Comparison of ENCODE assay signal across 16 cellular contexts in genomic region chr13:28540612-28541011, GRCh38. TPM values are rescaled to one million over a fixed set of nuclear protein-coding genes. Genes with fewer than 3 reads are reported as not detected.
DNase-seq lines count a peak whose midpoint lies in the region; ATAC-seq and TF ChIP-seq lines count a peak whose summit lies in the region.
"Had no signal": no experiment of that assay in that cellular context is flagged by ENCODE, and none has a peak within 500 bp of the region (broad histone marks: within the 10 kb centered on the region; RNA-seq: fewer than 3 reads in every experiment).

No MANE protein-coding gene starts in this region.

- H3K79me2 ChIP-seq in GM23338 (replicated peaks; ENCODE audit: insufficient read depth), result no peaks in the 10 kb centered on the region

- no peaks in the 10 kb centered on the region for H3K27me3 ChIP-seq in GM23338 (ENCODE audit: insufficient read depth)
- H3K27me3 ChIP-seq in naive thymus-derived CD4-positive, alpha-beta T cell (ENCODE audit: control insufficient read depth in 2 of 2, insufficient read depth in 2 of 2, low read length in 2 of 2), result no peaks in the 10 kb centered on the region

- peaks cover 8 to 61% of the 10 kb centered on the region in 2 donors for H3K36me3 Mint-ChIP-seq in activated naive CD4-positive, alpha-beta T cell treated with anti-CD3 and anti-CD28 coated beads, Interleukin-2, amount 50 U/mL, for 72 hours
- no peaks in the 10 kb centered on the region for H3K36me3 Mint-ChIP-seq in activated naive CD4-positive, alpha-beta T cell treated with anti-CD3 and anti-CD28 coated beads, Interleukin-2, amount 10 ng/mL, durations not matched to agents 7 days and 5 days
- 0 out of 3 replicates have a peak, but pooled peaks cover 8% of the 10 kb centered on the region for H3K36me3 Mint-ChIP-seq in GM23338 (ENCODE audit: low read depth)
- no peaks in the 10 kb centered on the region for H3K36me3 Mint-ChIP-seq in stimulated activated effector memory CD8-positive, alpha-beta T cell treated with anti-CD3 and anti-CD28 coated beads, Interleukin-12 subunit alpha, Interleukin-12 subunit beta, amount 100 ng/mL, for 72 hours
- peaks cover 0 to 11% (median 6%) of the 10 kb centered on the region in 5 donors for H3K36me3 Mint-ChIP-seq in naive thymus-derived CD4-positive, alpha-beta T cell

- H4K20me1 ChIP-seq in GM23338 (replicated peaks; ENCODE audit: insufficient read depth), result no peaks in the 10 kb centered on the region

- no peak overlapping the region for H3K27ac ChIP-seq in GM23338 (ENCODE audit: low read depth)
- H3K27ac ChIP-seq in naive thymus-derived CD4-positive, alpha-beta T cell (ENCODE audit: low read depth, low read length), result no peak overlapping the region
- H3K27ac ChIP-seq: epithelial cell of prostate had no signal

- H3K4me3 Mint-ChIP-seq in activated naive CD4-positive, alpha-beta T cell treated with anti-CD3 and anti-CD28 coated beads, Interleukin-2, amount 10 ng/mL, durations not matched to agents 7 days and 5 days, result no peak overlapping the region
- no peak overlapping the region for H3K4me3 Mint-ChIP-seq in GM23338
- H3K4me3 Mint-ChIP-seq in stimulated activated effector memory CD8-positive, alpha-beta T cell treated with anti-CD3 and anti-CD28 coated beads, Interleukin-12 subunit alpha, Interleukin-12 subunit beta, amount 100 ng/mL, for 72 hours, result peak overlapping the region; percentile 17
- no peak overlapping the region for H3K4me3 Mint-ChIP-seq in naive thymus-derived CD4-positive, alpha-beta T cell

- CTCF ChIA-PET in activated naive CD4-positive, alpha-beta T cell treated with anti-CD3 and anti-CD28 coated beads, Interleukin-2, amount 10 ng/mL, durations not matched to agents 7 days and 5 days (lab: Charles Lee), result no interaction called here
- CTCF ChIA-PET in naive thymus-derived CD4-positive, alpha-beta T cell (lab: Charles Lee), result no interaction called here

- H3K4me2 ChIP-seq in GM23338, result no peak overlapping the region

- in situ Hi-C loops in SK-MEL-5 (cut with HindIII; ENCODE audit: low pct_unique_long_range_greater_than_20kb, low sequenced_read_pairs), result no loop called here
- in situ Hi-C loops in KBM-7 (cut with MboI; ENCODE audit: low pct_unique_long_range_greater_than_20kb, low sequenced_read_pairs), result no loop called here

- H3K27ac Mint-ChIP-seq in activated naive CD4-positive, alpha-beta T cell treated with anti-CD3 and anti-CD28 coated beads, Interleukin-2, amount 50 U/mL, for 72 hours, result peak overlapping the region in 1 of 2 donors; percentile 77
- H3K27ac Mint-ChIP-seq in activated naive CD4-positive, alpha-beta T cell treated with anti-CD3 and anti-CD28 coated beads, Interleukin-2, amount 10 ng/mL, durations not matched to agents 7 days and 5 days, result no peak overlapping the region
- H3K27ac Mint-ChIP-seq in GM23338, result no peak overlapping the region
- no peak overlapping the region for H3K27ac Mint-ChIP-seq in stimulated activated effector memory CD8-positive, alpha-beta T cell treated with anti-CD3 and anti-CD28 coated beads, Interleukin-12 subunit alpha, Interleukin-12 subunit beta, amount 100 ng/mL, for 72 hours
- H3K27ac Mint-ChIP-seq in naive thymus-derived CD4-positive, alpha-beta T cell, result peak overlapping the region in 1 of 9 donors; percentile 26

- DNase-seq in activated naive CD4-positive, alpha-beta T cell treated with anti-CD3 and anti-CD28 coated beads, Interleukin-2, amount 50 U/mL, for 72 hours (ENCODE audit: low spot score in 2 of 2), result no peak
- DNase-seq in activated naive CD4-positive, alpha-beta T cell treated with anti-CD3 and anti-CD28 coated beads, Interleukin-2, amount 10 ng/mL, durations not matched to agents 7 days and 5 days, result no peak
- DNase-seq in GM23338 (ENCODE audit: low spot score) (no peak), SK-MEL-5 (ENCODE audit: low read depth, low spot score) (peak; percentile 84), KBM-7 (no peak)
- DNase-seq in stimulated activated effector memory CD8-positive, alpha-beta T cell treated with anti-CD3 and anti-CD28 coated beads, Interleukin-12 subunit alpha, Interleukin-12 subunit beta, amount 100 ng/mL, for 72 hours (ENCODE audit: low spot score in 2 of 2), result no peak
- DNase-seq in naive thymus-derived CD4-positive, alpha-beta T cell, result no peak
- no peak for DNase-seq in stimulated activated CD4-positive, alpha-beta T cell treated with anti-CD3 and anti-CD28 coated beads, Interleukin-4, amount 100 ng/mL, for 24 hours
- DNase-seq: central memory CD4-positive, alpha-beta T cell; DMS153; mesendoderm; NCI-H187 treated with DMSO at 0.1 percent for 48 hours; stimulated activated CD4-positive, alpha-beta T cell treated with anti-CD3 and anti-CD28 coated beads, Interleukin-12 subunit alpha, Interleukin-12 subunit beta, amount 100 ng/mL, for 4 hours had no signal

- intact Hi-C loops in naive thymus-derived CD4-positive, alpha-beta T cell (cut with micrococcal nuclease), result no loop called here

- H3K4me3 ChIP-seq in GM23338, result no peak overlapping the region
- no peak overlapping the region for H3K4me3 ChIP-seq in naive thymus-derived CD4-positive, alpha-beta T cell (ENCODE audit: low read length)
- H3K4me3 ChIP-seq: K562 had no signal

- no peak for TF ChIP-seq CTCF in GM23338 (conservative IDR thresholded peaks at IDR 0.05; ENCODE audit: low read depth in 2 of 2)

- H3K9me3 Mint-ChIP-seq in activated naive CD4-positive, alpha-beta T cell treated with anti-CD3 and anti-CD28 coated beads, Interleukin-2, amount 50 U/mL, for 72 hours, result peaks cover 11 to 21% of the 10 kb centered on the region in 2 donors
- peaks cover 5% of the 10 kb centered on the region for H3K9me3 Mint-ChIP-seq in activated naive CD4-positive, alpha-beta T cell treated with anti-CD3 and anti-CD28 coated beads, Interleukin-2, amount 10 ng/mL, durations not matched to agents 7 days and 5 days
- peaks cover 9% of the 10 kb centered on the region for H3K9me3 Mint-ChIP-seq in GM23338
- H3K9me3 Mint-ChIP-seq in stimulated activated effector memory CD8-positive, alpha-beta T cell treated with anti-CD3 and anti-CD28 coated beads, Interleukin-12 subunit alpha, Interleukin-12 subunit beta, amount 100 ng/mL, for 72 hours, result peaks cover 10% of the 10 kb centered on the region
- H3K9me3 Mint-ChIP-seq in naive thymus-derived CD4-positive, alpha-beta T cell, result peaks cover 0 to 24% (median 8%) of the 10 kb centered on the region in 11 donors

- H2AFZ ChIP-seq in GM23338, result peak overlapping the region; percentile 64; the same call in 1 of the 2 replicates

- no peaks in the 10 kb centered on the region; the same call in 1 of the 2 replicates for H3K36me3 ChIP-seq in GM23338 (ENCODE audit: insufficient read depth)
- H3K36me3 ChIP-seq in naive thymus-derived CD4-positive, alpha-beta T cell (ENCODE audit: control insufficient read depth in 2 of 3, insufficient read depth in 3 of 3, low read length in 3 of 3), result no peaks in the 10 kb centered on the region

- peaks cover 3% of the 10 kb centered on the region; the same call in 1 of the 2 replicates for H3K9me2 ChIP-seq in GM23338 (ENCODE audit: insufficient read depth)

- H3K9me3 ChIP-seq in naive thymus-derived CD4-positive, alpha-beta T cell (ENCODE audit: control insufficient read depth in 2 of 3, low read length in 3 of 3), result no peaks in the 10 kb centered on the region

- ATAC-seq in activated naive CD4-positive, alpha-beta T cell treated with anti-CD3 and anti-CD28 coated beads, Interleukin-2, amount 50 U/mL, for 72 hours, result peak; percentile 53 to 66
- peak; percentile 57; the same call in 2 of the 3 replicates for ATAC-seq in GM23338
- peak; percentile 69 for ATAC-seq in stimulated activated effector memory CD8-positive, alpha-beta T cell treated with anti-CD3 and anti-CD28 coated beads, Interleukin-12 subunit alpha, Interleukin-12 subunit beta, amount 100 ng/mL, for 72 hours
- no peak for ATAC-seq in naive thymus-derived CD4-positive, alpha-beta T cell
- ATAC-seq: K562 had no signal

- no peaks in the 10 kb centered on the region for H3F3A ChIP-seq in GM23338 (replicated peaks; ENCODE audit: low read depth)

- H3K4me1 ChIP-seq in GM23338 (ENCODE audit: insufficient read depth), result no peaks in the 10 kb centered on the region
- H3K4me1 ChIP-seq in naive thymus-derived CD4-positive, alpha-beta T cell (ENCODE audit: control insufficient read depth in 2 of 2, insufficient read depth in 2 of 2, low read length in 2 of 2), result no peaks in the 10 kb centered on the region

- POLR2A ChIA-PET in naive thymus-derived CD4-positive, alpha-beta T cell (lab: Charles Lee), result no interaction called here

- no peaks in the 10 kb centered on the region for H3K4me1 Mint-ChIP-seq in activated naive CD4-positive, alpha-beta T cell treated with anti-CD3 and anti-CD28 coated beads, Interleukin-2, amount 10 ng/mL, durations not matched to agents 7 days and 5 days
- H3K4me1 Mint-ChIP-seq in GM23338, result peaks cover 10% of the 10 kb centered on the region; the same call in 2 of the 3 replicates
- peaks cover 20% of the 10 kb centered on the region for H3K4me1 Mint-ChIP-seq in stimulated activated effector memory CD8-positive, alpha-beta T cell treated with anti-CD3 and anti-CD28 coated beads, Interleukin-12 subunit alpha, Interleukin-12 subunit beta, amount 100 ng/mL, for 72 hours
- H3K4me1 Mint-ChIP-seq in naive thymus-derived CD4-positive, alpha-beta T cell, result peaks cover 0 to 9% (median 0%) of the 10 kb centered on the region in 7 donors

- H3K27me3 Mint-ChIP-seq in activated naive CD4-positive, alpha-beta T cell treated with anti-CD3 and anti-CD28 coated beads, Interleukin-2, amount 10 ng/mL, durations not matched to agents 7 days and 5 days, result peaks cover 6% of the 10 kb centered on the region
- peaks cover 6% of the 10 kb centered on the region for H3K27me3 Mint-ChIP-seq in GM23338 (ENCODE audit: insufficient read depth, low read depth, poor library complexity)
- peaks cover 0 to 44% (median 36%) of the 10 kb centered on the region in 5 donors for H3K27me3 Mint-ChIP-seq in naive thymus-derived CD4-positive, alpha-beta T cell

TF ChIP-seq in GM23338, 12 proteins besides CTCF, POLR2A, EP300 and RAD21 (continues in another document):
- TF ChIP-seq STAT1 (IDR thresholded peaks at IDR 0.05; ENCODE audit: unreplicated experiment) (no peak), EZH2 (IDR thresholded peaks at IDR 0.05; ENCODE audit: low read depth, unreplicated experiment) (no peak), ZNF114 (CRISPR knock-in tag; IDR thresholded peaks at IDR 0.05) (no peak)

RNA-seq across cellular contexts. Expression of gene FLT1, which starts 45.7 kb away (rescaled TPM):
- total RNA-seq in activated naive CD4-positive, alpha-beta T cell treated with anti-CD3 and anti-CD28 coated beads, Interleukin-2, amount 50 U/mL, for 72 hours, result 10 to 100 TPM in 1 of 2 donors, 1 to 10 TPM in 1; 4.0 to 25.5 TPM
- 112 and 116 TPM in 2 replicates for total RNA-seq in GM23338 (2014; rRNA removed; shearing (Covaris generic))
- 22.3 and 26.8 TPM in 2 replicates for polyA plus RNA-seq in GM23338 (2016; fragmentation: Nextera tagmentation; extraction: Ambion mirVana)
- 0.03 and 0.18 TPM in 2 replicates for total RNA-seq in SK-MEL-5 (2014; rRNA removed; shearing (Covaris generic))
- 0.05 and 0.26 TPM in 2 replicates for polyA plus RNA-seq in SK-MEL-5 (2015; cell fraction: cytosol; rRNA removed)
- polyA plus RNA-seq in SK-MEL-5 (2015; cell fraction: nucleus; rRNA removed), result 0.11 TPM in 1 of 2 replicates, not detected in the other
- total RNA-seq in naive thymus-derived CD4-positive, alpha-beta T cell, result 1 to 10 TPM; 1.7 to 2.7 (median 2.3) TPM
- polyA plus RNA-seq in naive thymus-derived CD4-positive, alpha-beta T cell, result 1 to 10 TPM; 1.7 to 2.2 TPM
- total RNA-seq: osteoblast had no signal
